ENCODE assay signal across 2 cellular contexts in genomic region chr3:110773413-110773954, GRCh38.
TF ChIP-seq lines count a peak whose summit lies in the region.

No MANE protein-coding gene starts in this region.

TF ChIP-seq in HCT116, 20 proteins besides CTCF, POLR2A, EP300 and RAD21 (continued from another document):
- TF ChIP-seq, protein P1, sequence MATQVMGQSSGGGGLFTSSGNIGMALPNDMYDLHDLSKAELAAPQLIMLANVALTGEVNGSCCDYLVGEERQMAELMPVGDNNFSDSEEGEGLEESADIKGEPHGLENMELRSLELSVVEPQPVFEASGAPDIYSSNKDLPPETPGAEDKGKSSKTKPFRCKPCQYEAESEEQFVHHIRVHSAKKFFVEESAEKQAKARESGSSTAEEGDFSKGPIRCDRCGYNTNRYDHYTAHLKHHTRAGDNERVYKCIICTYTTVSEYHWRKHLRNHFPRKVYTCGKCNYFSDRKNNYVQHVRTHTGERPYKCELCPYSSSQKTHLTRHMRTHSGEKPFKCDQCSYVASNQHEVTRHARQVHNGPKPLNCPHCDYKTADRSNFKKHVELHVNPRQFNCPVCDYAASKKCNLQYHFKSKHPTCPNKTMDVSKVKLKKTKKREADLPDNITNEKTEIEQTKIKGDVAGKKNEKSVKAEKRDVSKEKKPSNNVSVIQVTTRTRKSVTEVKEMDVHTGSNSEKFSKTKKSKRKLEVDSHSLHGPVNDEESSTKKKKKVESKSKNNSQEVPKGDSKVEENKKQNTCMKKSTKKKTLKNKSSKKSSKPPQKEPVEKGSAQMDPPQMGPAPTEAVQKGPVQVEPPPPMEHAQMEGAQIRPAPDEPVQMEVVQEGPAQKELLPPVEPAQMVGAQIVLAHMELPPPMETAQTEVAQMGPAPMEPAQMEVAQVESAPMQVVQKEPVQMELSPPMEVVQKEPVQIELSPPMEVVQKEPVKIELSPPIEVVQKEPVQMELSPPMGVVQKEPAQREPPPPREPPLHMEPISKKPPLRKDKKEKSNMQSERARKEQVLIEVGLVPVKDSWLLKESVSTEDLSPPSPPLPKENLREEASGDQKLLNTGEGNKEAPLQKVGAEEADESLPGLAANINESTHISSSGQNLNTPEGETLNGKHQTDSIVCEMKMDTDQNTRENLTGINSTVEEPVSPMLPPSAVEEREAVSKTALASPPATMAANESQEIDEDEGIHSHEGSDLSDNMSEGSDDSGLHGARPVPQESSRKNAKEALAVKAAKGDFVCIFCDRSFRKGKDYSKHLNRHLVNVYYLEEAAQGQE (IDR thresholded peaks at IDR 0.05; ENCODE audit: low read depth) = no peak
- TF ChIP-seq FOSL1 (IDR thresholded peaks at IDR 0.05; ENCODE audit: low read depth) (peak; percentile 79), EZH2phosphoT487 (IDR thresholded peaks at IDR 0.05; ENCODE audit: borderline replicate concordance) (no peak), ZNF274 (IDR thresholded peaks at IDR 0.05; ENCODE audit: low read depth, low read length) (no peak), CBX3 (IDR thresholded peaks at IDR 0.05; ENCODE audit: low read depth) (peak; percentile 86), CEBPB (IDR thresholded peaks at IDR 0.05; ENCODE audit: low read depth) (no peak; the same call in 1 of the 2 replicates), EZH2 (IDR thresholded peaks at IDR 0.05) (no peak), JUND (IDR thresholded peaks at IDR 0.05) (peak; percentile 79), TCF7L2 (IDR thresholded peaks at IDR 0.05; ENCODE audit: borderline replicate concordance, extremely low read depth, insufficient read depth, insufficient read length) (peak; percentile 33), SIN3A (IDR thresholded peaks at IDR 0.05; ENCODE audit: low read depth) (no peak), ZBTB33 (IDR thresholded peaks at IDR 0.05; ENCODE audit: extremely low read depth, insufficient replicate concordance, low read length) (no peak), SP1 (IDR thresholded peaks at IDR 0.05; ENCODE audit: low read depth) (peak; percentile 84), ELF1 (IDR thresholded peaks at IDR 0.05; ENCODE audit: borderline replicate concordance, low read depth) (no peak), EGR1 (IDR thresholded peaks at IDR 0.05; ENCODE audit: low read depth) (peak; percentile 49; the same call in 1 of the 2 replicates), ZFX (IDR thresholded peaks at IDR 0.05) (0 out of 2 replicates have a peak, but pooled peaks have one; percentile 13)
- TF ChIP-seq, protein P2, sequence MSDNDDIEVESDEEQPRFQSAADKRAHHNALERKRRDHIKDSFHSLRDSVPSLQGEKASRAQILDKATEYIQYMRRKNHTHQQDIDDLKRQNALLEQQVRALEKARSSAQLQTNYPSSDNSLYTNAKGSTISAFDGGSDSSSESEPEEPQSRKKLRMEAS (IDR thresholded peaks at IDR 0.05) = peak; percentile 67
- TF ChIP-seq, protein P3, sequence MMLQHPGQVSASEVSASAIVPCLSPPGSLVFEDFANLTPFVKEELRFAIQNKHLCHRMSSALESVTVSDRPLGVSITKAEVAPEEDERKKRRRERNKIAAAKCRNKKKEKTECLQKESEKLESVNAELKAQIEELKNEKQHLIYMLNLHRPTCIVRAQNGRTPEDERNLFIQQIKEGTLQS (IDR thresholded peaks at IDR 0.05) = 0 out of 2 replicates have a peak, but pooled peaks have one; percentile 46
TF ChIP-seq in HCT116: peak in this region for 11.

TF ChIP-seq in SK-N-SH treated with all-trans-retinoic acid at 6 μM for 48 hours, 23 proteins besides CTCF, POLR2A, EP300 and RAD21 (continued from another document):
- no peak for TF ChIP-seq TSHZ2 (CRISPR knock-in tag; IDR thresholded peaks at IDR 0.05)
- TF ChIP-seq, protein P4, sequence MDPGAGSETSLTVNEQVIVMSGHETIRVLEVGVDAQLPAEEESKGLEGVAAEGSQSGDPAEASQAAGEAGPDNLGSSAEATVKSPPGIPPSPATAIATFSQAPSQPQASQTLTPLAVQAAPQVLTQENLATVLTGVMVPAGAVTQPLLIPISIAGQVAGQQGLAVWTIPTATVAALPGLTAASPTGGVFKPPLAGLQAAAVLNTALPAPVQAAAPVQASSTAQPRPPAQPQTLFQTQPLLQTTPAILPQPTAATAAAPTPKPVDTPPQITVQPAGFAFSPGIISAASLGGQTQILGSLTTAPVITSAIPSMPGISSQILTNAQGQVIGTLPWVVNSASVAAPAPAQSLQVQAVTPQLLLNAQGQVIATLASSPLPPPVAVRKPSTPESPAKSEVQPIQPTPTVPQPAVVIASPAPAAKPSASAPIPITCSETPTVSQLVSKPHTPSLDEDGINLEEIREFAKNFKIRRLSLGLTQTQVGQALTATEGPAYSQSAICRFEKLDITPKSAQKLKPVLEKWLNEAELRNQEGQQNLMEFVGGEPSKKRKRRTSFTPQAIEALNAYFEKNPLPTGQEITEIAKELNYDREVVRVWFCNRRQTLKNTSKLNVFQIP (CRISPR knock-in tag; IDR thresholded peaks at IDR 0.05; ENCODE audit: borderline replicate concordance, low read depth) = no peak
